ENCODE assay signal across 1 cellular context in the genomic region with DNA sequence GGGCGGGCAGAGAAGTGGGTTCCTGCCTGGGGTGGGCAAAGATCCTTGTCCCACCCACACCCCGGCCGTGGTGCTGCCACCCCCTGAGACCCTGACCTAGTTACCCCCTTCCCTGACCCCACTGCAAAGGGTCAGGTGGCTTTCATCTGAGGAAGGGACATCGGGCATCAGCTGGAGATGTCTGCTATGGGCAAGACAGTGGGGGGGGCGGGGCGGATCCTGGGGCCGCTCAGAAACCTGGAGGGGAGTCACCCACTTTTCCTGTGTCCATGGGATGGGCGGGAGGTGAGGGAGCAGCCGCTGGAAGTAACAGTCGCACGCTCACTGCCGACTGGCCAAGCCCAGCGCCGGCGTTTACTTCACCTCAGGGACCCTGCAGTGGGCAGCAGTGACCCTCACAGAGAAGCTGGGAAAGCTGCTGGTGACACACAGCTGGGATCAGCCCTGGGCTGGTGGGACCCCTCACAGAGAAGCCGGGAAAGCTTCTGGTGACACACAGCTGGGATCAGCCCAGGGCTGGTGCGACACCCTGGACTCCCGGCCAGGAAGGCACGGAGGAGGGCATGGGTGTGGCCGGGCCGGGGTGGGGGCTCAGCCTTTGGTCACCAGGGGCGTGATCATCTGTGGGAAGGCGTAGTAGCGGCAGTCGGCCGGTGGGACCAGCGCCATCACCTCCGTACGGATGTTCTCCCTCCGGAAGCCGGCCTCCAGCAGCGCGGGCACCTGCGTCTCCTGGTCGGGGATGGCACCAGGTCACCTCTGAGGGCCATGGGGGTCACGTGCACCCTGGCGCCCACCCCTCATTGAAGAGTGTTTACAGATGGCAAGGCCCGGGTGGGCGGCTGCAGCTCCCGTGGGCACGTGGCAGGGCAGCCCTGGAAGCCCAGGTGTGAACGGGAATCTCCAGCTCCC.
TF ChIP-seq lines count a peak whose summit lies in the region.

No MANE protein-coding gene starts in this region.

TF ChIP-seq in GM12878, 131 proteins besides CTCF, POLR2A, EP300 and RAD21:
- TF ChIP-seq MLLT1 (IDR thresholded peaks at IDR 0.05), result peak; percentile 66; the same call in 1 of the 2 replicates
- peak in 1 of 2 experiments; percentile 65; a peak in 1 of 4 replicates for TF ChIP-seq SRF (IDR thresholded peaks at IDR 0.05; ENCODE audit: low read depth in 2 of 2, low read length in 2 of 2)
- TF ChIP-seq MYB (IDR thresholded peaks at IDR 0.05; ENCODE audit: borderline replicate concordance, low read depth, low read length), result no peak
